In the genomic region with DNA sequence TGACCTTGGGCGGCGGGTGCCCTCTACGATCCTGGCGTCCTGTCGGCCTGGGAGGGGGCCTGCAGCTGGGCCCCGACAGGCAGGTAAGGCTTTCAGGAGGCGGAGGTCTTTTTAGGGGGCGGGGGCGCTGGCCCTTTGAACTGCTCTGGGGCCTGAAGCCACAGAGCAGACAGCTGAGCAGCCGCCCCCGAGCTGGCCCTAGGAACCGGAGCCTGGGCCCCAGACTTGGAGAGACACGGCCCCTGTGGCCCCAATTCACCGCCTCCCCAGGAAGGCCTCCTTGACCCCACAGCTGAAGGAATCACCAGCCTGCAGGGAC, we compare ENCODE assay signal across 7 cellular contexts. TPM values are rescaled to one million over a fixed set of nuclear protein-coding genes. Genes with fewer than 3 reads are reported as not detected.
A peak's percentile ranks its signal among the peaks of the same experiment; 100 is the strongest.
DNase-seq lines count a peak whose midpoint lies in the region; ATAC-seq and TF ChIP-seq lines count a peak whose summit lies in the region.

No MANE protein-coding gene starts in this region.

- peaks cover 15% of the 10 kb centered on the region for H3K36me3 Mint-ChIP-seq in activated naive CD8-positive, alpha-beta T cell treated with anti-CD3 and anti-CD28 coated beads, Interleukin-2, amount 10 ng/mL, durations not matched to agents 7 days and 5 days
- no peaks in the 10 kb centered on the region for H3K36me3 Mint-ChIP-seq in immature natural killer cell

- ATAC-seq in HG02678 (IDR thresholded peaks at IDR 0.05; ENCODE audit: unreplicated experiment), result peak; percentile 23
- ATAC-seq in activated naive CD8-positive, alpha-beta T cell treated with anti-CD3 and anti-CD28 coated beads, Interleukin-2, amount 10 ng/mL, durations not matched to agents 7 days and 5 days (ENCODE audit: low read depth), result no peak
- no peak for ATAC-seq in GM18519 (IDR thresholded peaks at IDR 0.05; ENCODE audit: low FRiP score, unreplicated experiment)

- no peak for DNase-seq in activated naive CD8-positive, alpha-beta T cell treated with anti-CD3 and anti-CD28 coated beads, Interleukin-2, amount 10 ng/mL, durations not matched to agents 7 days and 5 days
- DNase-seq in immature natural killer cell (no peak), substantia nigra (lab: John Stamatoyannopoulos, UW) (no peak), RKO (ENCODE audit: low spot score) (no peak), GM10266 (ENCODE audit: extremely low spot score) (no peak)

- peak overlapping the region; percentile 88 for H3K4me3 Mint-ChIP-seq in activated naive CD8-positive, alpha-beta T cell treated with anti-CD3 and anti-CD28 coated beads, Interleukin-2, amount 10 ng/mL, durations not matched to agents 7 days and 5 days
- peak overlapping the region; percentile 85 to 89 (median 87) for H3K4me3 Mint-ChIP-seq in immature natural killer cell

- peaks cover 4% of the 10 kb centered on the region for H3K9me3 Mint-ChIP-seq in activated naive CD8-positive, alpha-beta T cell treated with anti-CD3 and anti-CD28 coated beads, Interleukin-2, amount 10 ng/mL, durations not matched to agents 7 days and 5 days
- H3K9me3 Mint-ChIP-seq in immature natural killer cell, result no peaks in the 10 kb centered on the region

- H3K27ac ChIP-seq in substantia nigra (ENCODE audit: low read depth, low read length, poor library complexity, severe bottlenecking), result peak overlapping the region; percentile 72

- H3K27me3 Mint-ChIP-seq in activated naive CD8-positive, alpha-beta T cell treated with anti-CD3 and anti-CD28 coated beads, Interleukin-2, amount 10 ng/mL, durations not matched to agents 7 days and 5 days, result no peaks in the 10 kb centered on the region
- peaks cover 0 to 15% (median 2%) of the 10 kb centered on the region in 3 donors for H3K27me3 Mint-ChIP-seq in immature natural killer cell (ENCODE audit: low read depth in 3 of 3)

- H3K4me1 Mint-ChIP-seq in activated naive CD8-positive, alpha-beta T cell treated with anti-CD3 and anti-CD28 coated beads, Interleukin-2, amount 10 ng/mL, durations not matched to agents 7 days and 5 days, result peaks cover 34% of the 10 kb centered on the region
- peaks cover 40 to 47% of the 10 kb centered on the region in 2 donors for H3K4me1 Mint-ChIP-seq in immature natural killer cell

- POLR2A ChIA-PET in activated naive CD8-positive, alpha-beta T cell treated with anti-CD3 and anti-CD28 coated beads, Interleukin-2, amount 10 ng/mL, durations not matched to agents 7 days and 5 days (lab: Charles Lee), result interaction anchor here (1.1 to 3.4 kb wide), 4 partner anchors 11 to 53 kb away, joined by 3 to 18 read pairs (median 8); a partner anchor contains a TSS

- H3K27ac Mint-ChIP-seq in activated naive CD8-positive, alpha-beta T cell treated with anti-CD3 and anti-CD28 coated beads, Interleukin-2, amount 10 ng/mL, durations not matched to agents 7 days and 5 days, result peak overlapping the region; percentile 89
- peak overlapping the region; percentile 80 to 94 (median 92) for H3K27ac Mint-ChIP-seq in immature natural killer cell

- no peak for TF ChIP-seq CTCF in GM10266 (IDR thresholded peaks at IDR 0.05; ENCODE audit: control insufficient read depth, insufficient read depth, low read depth, missing control alignments)

RNA-seq across cellular contexts. Expression of a gene that starts 0.5 kb away (rescaled TPM):
- 10 to 100 TPM; 90.8 to 94.9 TPM for total RNA-seq in activated naive CD8-positive, alpha-beta T cell treated with anti-CD3 and anti-CD28 coated beads, Interleukin-2, amount 10 ng/mL, durations not matched to agents 7 days and 5 days
- polyA plus RNA-seq in immature natural killer cell, result 10 to 100 TPM; 31.1 to 59.4 (median 38.9) TPM

RNA-seq across cellular contexts. Expression of a gene that starts 23.8 kb away (rescaled TPM):
- 10 to 100 TPM; 47.2 to 49.1 TPM for total RNA-seq in activated naive CD8-positive, alpha-beta T cell treated with anti-CD3 and anti-CD28 coated beads, Interleukin-2, amount 10 ng/mL, durations not matched to agents 7 days and 5 days
- polyA plus RNA-seq in immature natural killer cell, result 10 to 100 TPM; 20.6 to 28.0 (median 24.0) TPM
